Comparison of ENCODE assay signal across 1 cellular context in genomic region chr1:227197064-227197463, GRCh38.
TF ChIP-seq lines count a peak whose summit lies in the region.

No MANE protein-coding gene starts in this region.

TF ChIP-seq in K562, 482 proteins besides CTCF, POLR2A, EP300 and RAD21 (continued from another document and continues in another):
- TF ChIP-seq PTTG1 (tag; IDR thresholded peaks at IDR 0.05; ENCODE audit: low read depth) = no peak
- peak; percentile 65 for TF ChIP-seq MAFG (tag; conservative IDR thresholded peaks at IDR 0.05)
- no peak for TF ChIP-seq ZBTB1 (CRISPR knock-in tag; IDR thresholded peaks at IDR 0.05; ENCODE audit: borderline replicate concordance, low read depth)
- no peak for TF ChIP-seq ZNF354B (CRISPR knock-in tag; IDR thresholded peaks at IDR 0.05)
- no peak for TF ChIP-seq CHD2 (IDR thresholded peaks at IDR 0.05; ENCODE audit: low read depth, low read length)
- no peak for TF ChIP-seq ZNF609 (CRISPR knock-in tag; IDR thresholded peaks at IDR 0.05; ENCODE audit: borderline replicate concordance)
- TF ChIP-seq SREBF2 (CRISPR knock-in tag; IDR thresholded peaks at IDR 0.05) = no peak
- no peak for TF ChIP-seq ZBTB43 (CRISPR knock-in tag; IDR thresholded peaks at IDR 0.05)
- TF ChIP-seq STAG1 (CRISPR knock-in tag; IDR thresholded peaks at IDR 0.05; ENCODE audit: borderline replicate concordance) = no peak
- no peak for TF ChIP-seq BCL6 (CRISPR knock-in tag; IDR thresholded peaks at IDR 0.05)
- no peak for TF ChIP-seq NCOR1 (IDR thresholded peaks at IDR 0.05)
- TF ChIP-seq MAFF (IDR thresholded peaks at IDR 0.05; ENCODE audit: low read length) = peak; percentile 40; the same call in 1 of the 2 replicates
- peak; percentile 90 for TF ChIP-seq ZNF316 (IDR thresholded peaks at IDR 0.05)
- TF ChIP-seq MBD2 (IDR thresholded peaks at IDR 0.05; ENCODE audit: borderline replicate concordance, low read depth) = no peak
- no peak for TF ChIP-seq FOXA1 (IDR thresholded peaks at IDR 0.05; ENCODE audit: borderline replicate concordance)
- no peak for TF ChIP-seq CBX8 (IDR thresholded peaks at IDR 0.05; ENCODE audit: borderline replicate concordance, extremely low read depth, low read depth, low read length, poor library complexity, severe bottlenecking)
- no peak for TF ChIP-seq IRF9 (tag; IDR thresholded peaks at IDR 0.05)
- no peak for TF ChIP-seq ARID2 (IDR thresholded peaks at IDR 0.05)
- 0 out of 2 replicates have a peak, but pooled peaks have one; percentile 45 for TF ChIP-seq ZNF277 (CRISPR knock-in tag; IDR thresholded peaks at IDR 0.05; ENCODE audit: borderline replicate concordance)
- no peak for TF ChIP-seq JUN (IDR thresholded peaks at IDR 0.05; ENCODE audit: borderline replicate concordance, low read depth, low read length)
- no peak for TF ChIP-seq JUN (CRISPR knock-in tag; IDR thresholded peaks at IDR 0.05; ENCODE audit: borderline replicate concordance)
- no peak for TF ChIP-seq ASH1L (IDR thresholded peaks at IDR 0.05; ENCODE audit: borderline replicate concordance, low read depth, partially characterized antibody)
- TF ChIP-seq KLF16 (IDR thresholded peaks at IDR 0.05) = no peak
- no peak for TF ChIP-seq SAP30 (IDR thresholded peaks at IDR 0.05; ENCODE audit: borderline replicate concordance, insufficient read depth, low read depth, low read length, poor library complexity, severe bottlenecking)
- TF ChIP-seq PTBP1 (IDR thresholded peaks at IDR 0.05; ENCODE audit: low read depth, low read length) = no peak
- TF ChIP-seq SMAD4 (CRISPR knock-in tag; conservative IDR thresholded peaks at IDR 0.05) = no peak
- TF ChIP-seq MBD1 (CRISPR knock-in tag; IDR thresholded peaks at IDR 0.05) = no peak
- TF ChIP-seq SOX6 (IDR thresholded peaks at IDR 0.05) = no peak
- no peak for TF ChIP-seq ZBTB8A (IDR thresholded peaks at IDR 0.05; ENCODE audit: partially characterized antibody)
- no peak for TF ChIP-seq THRAP3 (IDR thresholded peaks at IDR 0.05; ENCODE audit: borderline replicate concordance)
- TF ChIP-seq SNRNP70 (optimal IDR thresholded peaks at IDR 0.05; ENCODE audit: low read depth, low read length) = no peak
- no peak for TF ChIP-seq EGR1 (conservative IDR thresholded peaks at IDR 0.05)
- TF ChIP-seq ID3 (CRISPR knock-in tag; IDR thresholded peaks at IDR 0.05) = no peak
- TF ChIP-seq ID3 (tag; IDR thresholded peaks at IDR 0.05) = no peak
- no peak for TF ChIP-seq NFIC (IDR thresholded peaks at IDR 0.05)
- no peak for TF ChIP-seq MNT (conservative IDR thresholded peaks at IDR 0.05)
- no peak for TF ChIP-seq SRSF3 (IDR thresholded peaks at IDR 0.05; ENCODE audit: insufficient read depth, low read length)
- no peak for TF ChIP-seq PCBP1 (IDR thresholded peaks at IDR 0.05; ENCODE audit: low read depth, low read length, poor library complexity, severe bottlenecking)
- no peak for TF ChIP-seq TAF1 (IDR thresholded peaks at IDR 0.05; ENCODE audit: control insufficient read depth, extremely low read depth, insufficient read depth, low read length, severe bottlenecking)
- TF ChIP-seq RFX7 (CRISPR knock-in tag; IDR thresholded peaks at IDR 0.05) = no peak
- TF ChIP-seq RFX5 (IDR thresholded peaks at IDR 0.05; ENCODE audit: low read depth, low read length) = no peak
- TF ChIP-seq CLOCK (CRISPR knock-in tag; IDR thresholded peaks at IDR 0.05; ENCODE audit: borderline replicate concordance) = no peak
- TF ChIP-seq TFAM (CRISPR knock-in tag; conservative IDR thresholded peaks at IDR 0.05) = no peak
- no peak for TF ChIP-seq EP400 (IDR thresholded peaks at IDR 0.05)
- TF ChIP-seq ZFP91 (CRISPR knock-in tag; IDR thresholded peaks at IDR 0.05) = no peak
